Comparison of ENCODE assay signal across 19 cellular contexts in genomic region chr5:65978251-65978650, GRCh38.
"Had no signal": no experiment of that assay in that cellular context is flagged by ENCODE, and none has a peak within 500 bp of the region (broad histone marks: within the 10 kb centered on the region; RNA-seq: fewer than 3 reads in every experiment).

No MANE protein-coding gene starts in this region.

- H3K36me3 ChIP-seq: brain microvascular endothelial cell, esophagus muscularis mucosa, thyroid gland had no signal

- H3K9me3 ChIP-seq: esophagus muscularis mucosa, SK-N-SH, spleen, thyroid gland had no signal

- H3K27ac ChIP-seq: brain microvascular endothelial cell, coronary artery, esophagus muscularis mucosa, spleen, thyroid gland had no signal

- H3K4me1 Mint-ChIP-seq: nephron had no signal

- DNase-seq: activated CD4-positive, alpha-beta T cell treated with anti-CD3 and anti-CD28 coated beads, Interleukin-2, amount 10 ng/mL, durations not matched to agents 24 days and 14 days; activated CD4-positive, CD25-positive, alpha-beta regulatory T cell; activated CD8-positive, alpha-beta memory T cell treated with anti-CD3 and anti-CD28 coated beads for 24 hours; activated CD8-positive, alpha-beta memory T cell treated with anti-CD3 and anti-CD28 coated beads, Interleukin-2, amount 50 U/mL, for 48 hours; activated naive CD8-positive, alpha-beta T cell treated with anti-CD3 and anti-CD28 coated beads, Interleukin-2, amount 50 U/mL, for 24 hours; aorta; brain microvascular endothelial cell; central memory CD4-positive, alpha-beta T cell; effector CD4-positive, alpha-beta T cell; mesendoderm; posterior cingulate gyrus; retina; SK-N-SH; spleen; stimulated activated naive CD4-positive, alpha-beta T cell; thyroid gland had no signal

- H3K4me3 Mint-ChIP-seq: activated CD4-positive, alpha-beta T cell treated with anti-CD3 and anti-CD28 coated beads, Interleukin-2, amount 10 ng/mL, durations not matched to agents 24 days and 14 days; activated naive CD8-positive, alpha-beta T cell treated with anti-CD3 and anti-CD28 coated beads, Interleukin-2, amount 50 U/mL, for 24 hours; nephron had no signal

- H3K4me3 ChIP-seq: coronary artery, esophagus muscularis mucosa, spleen, thyroid gland had no signal

- H3K4me2 ChIP-seq: SK-N-SH had no signal

- H3K9ac ChIP-seq: SK-N-SH had no signal

- ATAC-seq: activated naive CD8-positive, alpha-beta T cell treated with anti-CD3 and anti-CD28 coated beads, Interleukin-2, amount 50 U/mL, for 24 hours had no signal

- H3K27me3 Mint-ChIP-seq: activated CD4-positive, alpha-beta T cell treated with anti-CD3 and anti-CD28 coated beads, Interleukin-2, amount 10 ng/mL, durations not matched to agents 24 days and 14 days; activated naive CD8-positive, alpha-beta T cell treated with anti-CD3 and anti-CD28 coated beads, Interleukin-2, amount 50 U/mL, for 24 hours had no signal

- H3K27ac Mint-ChIP-seq: activated CD4-positive, alpha-beta T cell treated with anti-CD3 and anti-CD28 coated beads, Interleukin-2, amount 10 ng/mL, durations not matched to agents 24 days and 14 days; activated naive CD8-positive, alpha-beta T cell treated with anti-CD3 and anti-CD28 coated beads, Interleukin-2, amount 50 U/mL, for 24 hours; nephron had no signal

- H3K27me3 ChIP-seq: brain microvascular endothelial cell, esophagus muscularis mucosa, spleen, thyroid gland had no signal
